Comparison of ENCODE assay signal across 1 cellular context in the genomic region with DNA sequence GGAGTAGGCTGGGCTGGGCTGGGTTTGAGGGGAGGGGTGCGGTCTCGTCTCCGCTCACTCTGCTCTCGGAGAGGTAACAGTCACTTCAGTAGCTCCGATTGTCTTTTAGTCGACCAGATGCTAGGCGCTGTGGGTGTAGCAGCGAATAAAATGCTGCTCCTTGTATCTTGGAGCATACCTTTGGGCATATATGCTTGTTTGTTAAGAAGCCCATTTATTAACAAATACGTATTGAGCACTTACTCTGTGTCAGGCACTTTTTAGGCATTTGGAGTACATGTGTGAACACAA.
TF ChIP-seq lines count a peak whose summit lies in the region.

No MANE protein-coding gene starts in this region.

TF ChIP-seq in K562, 482 proteins besides CTCF, POLR2A, EP300 and RAD21:
- TF ChIP-seq ATF1 (CRISPR knock-in tag; IDR thresholded peaks at IDR 0.05) (no peak), ATF1 (tag; IDR thresholded peaks at IDR 0.05) (no peak), GATA2 (CRISPR knock-in tag; IDR thresholded peaks at IDR 0.05) (0 out of 2 replicates have a peak, but pooled peaks have one; percentile 18)
TF ChIP-seq in K562: peak in this region for 1.
